ENCODE assay signal across 10 cellular contexts in genomic region chr13:24865158-24865557, GRCh38.
DNase-seq lines count a peak whose midpoint lies in the region; ATAC-seq and TF ChIP-seq lines count a peak whose summit lies in the region.
"Had no signal": no experiment of that assay in that cellular context is flagged by ENCODE, and none has a peak within 500 bp of the region (broad histone marks: within the 10 kb centered on the region; RNA-seq: fewer than 3 reads in every experiment).

No MANE protein-coding gene starts in this region.

- H3K4me3 ChIP-seq in cardiac muscle cell (no peak overlapping the region), right atrium auricular region (no peak overlapping the region), RWPE2 (ENCODE audit: severe bottlenecking) (no peak overlapping the region), foreskin fibroblast (ENCODE audit: low read depth in 1 of 2, low read length in 2 of 2) (no peak overlapping the region)
- H3K4me3 ChIP-seq: skin epidermis had no signal

- no peaks in the 10 kb centered on the region for H3K4me1 ChIP-seq in cardiac muscle cell (ENCODE audit: low read depth)
- H3K4me1 ChIP-seq in right atrium auricular region = no peaks in the 10 kb centered on the region
- H3K4me1 ChIP-seq in RWPE2 (ENCODE audit: insufficient read depth, poor library complexity, severe bottlenecking) = peaks cover 13% of the 10 kb centered on the region

- no peaks in the 10 kb centered on the region for H3K36me3 ChIP-seq in cardiac muscle cell
- H3K36me3 ChIP-seq in right atrium auricular region = no peaks in the 10 kb centered on the region
- H3K36me3 ChIP-seq in RWPE2 (ENCODE audit: low read depth) = no peaks in the 10 kb centered on the region

- TF ChIP-seq CTCF in cardiac muscle cell (IDR thresholded peaks at IDR 0.05; ENCODE audit: low read depth, low read length) (peak; percentile 29), right atrium auricular region (IDR thresholded peaks at IDR 0.05) (peak in 1 of 2 donors; percentile 28), RWPE2 (IDR thresholded peaks at IDR 0.05; ENCODE audit: poor library complexity, severe bottlenecking) (peak; percentile 39), foreskin fibroblast (IDR thresholded peaks at IDR 0.05; ENCODE audit: low read depth, low read length) (peak; percentile 12), type B pancreatic cell (conservative IDR thresholded peaks at IDR 0.05) (peak; percentile 18)

- ATAC-seq in RWPE2 (ENCODE audit: low read depth) (no peak), HG02973 (IDR thresholded peaks at IDR 0.05; ENCODE audit: unreplicated experiment) (no peak), GM18520 (IDR thresholded peaks at IDR 0.05; ENCODE audit: unreplicated experiment) (no peak), GM21619 (IDR thresholded peaks at IDR 0.05; ENCODE audit: unreplicated experiment) (no peak)
- ATAC-seq: activated CD8-positive, alpha-beta memory T cell treated with anti-CD3 and anti-CD28 coated beads, Interleukin-2, amount 10 ng/mL, durations not matched to agents 7 days and 5 days had no signal

- H3K9me3 Mint-ChIP-seq in type B pancreatic cell = no peaks in the 10 kb centered on the region

- H3K4me1 Mint-ChIP-seq in type B pancreatic cell (ENCODE audit: unreplicated experiment) = no peaks in the 10 kb centered on the region

- no peaks in the 10 kb centered on the region for H3K9me3 ChIP-seq in cardiac muscle cell (ENCODE audit: low read depth)
- H3K9me3 ChIP-seq in right atrium auricular region = no peaks in the 10 kb centered on the region
- H3K9me3 ChIP-seq in RWPE2 (ENCODE audit: severe bottlenecking) = no peaks in the 10 kb centered on the region

- peaks cover 10% of the 10 kb centered on the region for H3K27me3 Mint-ChIP-seq in type B pancreatic cell

- no peaks in the 10 kb centered on the region for H3K27me3 ChIP-seq in cardiac muscle cell
- no peaks in the 10 kb centered on the region for H3K27me3 ChIP-seq in right atrium auricular region
- no peaks in the 10 kb centered on the region for H3K27me3 ChIP-seq in RWPE2 (ENCODE audit: insufficient read depth, poor library complexity, severe bottlenecking)

- H3K27ac ChIP-seq in cardiac muscle cell (no peak overlapping the region), right atrium auricular region (no peak overlapping the region), RWPE2 (ENCODE audit: poor library complexity, severe bottlenecking) (no peak overlapping the region)
- H3K27ac ChIP-seq: skin epidermis had no signal

- peak in 1 of 2 donors; percentile 33 for DNase-seq in cardiac muscle cell (ENCODE audit: low read depth in 1 of 2, low spot score in 1 of 2)
- DNase-seq in right atrium auricular region (ENCODE audit: low spot score) = no peak
- no peak for DNase-seq in RWPE2 (ENCODE audit: low spot score)
- peak in 1 of 2 donors; percentile 20 for DNase-seq in foreskin fibroblast
- DNase-seq in type B pancreatic cell (ENCODE audit: extremely low spot score, unreplicated experiment) = no peak
- DNase-seq: activated CD8-positive, alpha-beta memory T cell treated with anti-CD3 and anti-CD28 coated beads, Interleukin-2, amount 10 ng/mL, durations not matched to agents 7 days and 5 days had no signal

- H3K36me3 Mint-ChIP-seq in type B pancreatic cell = no peaks in the 10 kb centered on the region
- H3K36me3 Mint-ChIP-seq: activated CD8-positive, alpha-beta memory T cell treated with anti-CD3 and anti-CD28 coated beads, Interleukin-2, amount 10 ng/mL, durations not matched to agents 7 days and 5 days had no signal

- no peak overlapping the region for H3K4me3 Mint-ChIP-seq in type B pancreatic cell
- H3K4me3 Mint-ChIP-seq: activated CD8-positive, alpha-beta memory T cell treated with anti-CD3 and anti-CD28 coated beads, Interleukin-2, amount 10 ng/mL, durations not matched to agents 7 days and 5 days had no signal

- no peak overlapping the region for H3K27ac Mint-ChIP-seq in type B pancreatic cell
- H3K27ac Mint-ChIP-seq: activated CD8-positive, alpha-beta memory T cell treated with anti-CD3 and anti-CD28 coated beads, Interleukin-2, amount 10 ng/mL, durations not matched to agents 7 days and 5 days had no signal
